ENCODE assay signal across 11 cellular contexts in genomic region chr3:184368804-184369183, GRCh38. TPM values are rescaled to one million over a fixed set of nuclear protein-coding genes. Genes with fewer than 3 reads are reported as not detected.
DNase-seq lines count a peak whose midpoint lies in the region; ATAC-seq and TF ChIP-seq lines count a peak whose summit lies in the region.
"Had no signal": no experiment of that assay in that cellular context is flagged by ENCODE, and none has a peak within 500 bp of the region (broad histone marks: within the 10 kb centered on the region; RNA-seq: fewer than 3 reads in every experiment).

No MANE protein-coding gene starts in this region.

- H3K27ac ChIP-seq in BLaER1, result no peak overlapping the region
- peak overlapping the region; percentile 48 for H3K27ac ChIP-seq in psoas muscle
- H3K27ac ChIP-seq in testis, result no peak overlapping the region

- peak overlapping the region; percentile 18; the same call in 1 of the 2 replicates for H3K9ac ChIP-seq in BLaER1
- H3K9ac ChIP-seq in adipocyte (ENCODE audit: low read length), result peak overlapping the region; percentile 3

- ATAC-seq in psoas muscle (peak; percentile 51 to 84 (median 70)), GM18505 (IDR thresholded peaks at IDR 0.05; ENCODE audit: unreplicated experiment) (no peak), GM19452 (IDR thresholded peaks at IDR 0.05; ENCODE audit: unreplicated experiment) (no peak)
- ATAC-seq: natural killer cell, Panc1 had no signal

- H3K36me3 ChIP-seq in BLaER1 (peaks cover 59% of the 10 kb centered on the region), adipocyte (ENCODE audit: control insufficient read depth, insufficient read depth, low read length, severe bottlenecking) (peaks cover 27% of the 10 kb centered on the region), psoas muscle (ENCODE audit: insufficient read depth in 1 of 2, low read depth in 1 of 2) (peaks cover 2 to 41% of the 10 kb centered on the region in 2 donors), testis (ENCODE audit: low read depth, missing control alignments) (no peaks in the 10 kb centered on the region)

- peaks cover 17% of the 10 kb centered on the region for H3K4me1 ChIP-seq in BLaER1
- H3K4me1 ChIP-seq in adipocyte (ENCODE audit: control insufficient read depth, insufficient read depth, low read length), result peaks cover 48% of the 10 kb centered on the region
- peaks cover 17% of the 10 kb centered on the region for H3K4me1 ChIP-seq in psoas muscle
- peaks cover 14% of the 10 kb centered on the region for H3K4me1 ChIP-seq in testis

- H3K4me3 ChIP-seq in BLaER1 (no peak overlapping the region), adipocyte (ENCODE audit: low read length) (no peak overlapping the region), psoas muscle (no peak overlapping the region), testis (no peak overlapping the region)

- DNase-seq in adipocyte (ENCODE audit: low read depth) (peak; percentile 28), globus pallidus (ENCODE audit: low spot score) (peak; percentile 52), psoas muscle (peak in 1 of 2 donors; percentile 68), GM19238 (ENCODE audit: insufficient read length, low spot score) (no peak), testis (no peak)
- DNase-seq: DMS53, natural killer cell had no signal

- no peak overlapping the region for H3K4me2 ChIP-seq in BLaER1

- TF ChIP-seq POLR2A in testis (IDR thresholded peaks at IDR 0.05) (no peak), GM18505 (IDR thresholded peaks at IDR 0.05; ENCODE audit: borderline replicate concordance, extremely low read depth, insufficient read depth, insufficient read length) (no peak)

- peaks cover 58% of the 10 kb centered on the region for H4K20me1 ChIP-seq in BLaER1

- H3K27me3 ChIP-seq in BLaER1 (peaks cover 3% of the 10 kb centered on the region; the same call in 1 of the 2 replicates), adipocyte (replicated peaks; ENCODE audit: control insufficient read depth, insufficient read depth, low read length) (no peaks in the 10 kb centered on the region), psoas muscle (ENCODE audit: insufficient read depth in 3 of 3, low read length in 2 of 3) (no peaks in the 10 kb centered on the region), testis (no peaks in the 10 kb centered on the region)

- H3K9me3 ChIP-seq in BLaER1 (no peaks in the 10 kb centered on the region), adipocyte (ENCODE audit: control insufficient read depth, low read length) (no peaks in the 10 kb centered on the region), psoas muscle (no peaks in the 10 kb centered on the region), testis (no peaks in the 10 kb centered on the region)

- no peak for TF ChIP-seq CTCF in psoas muscle (IDR thresholded peaks at IDR 0.05)
- TF ChIP-seq CTCF in testis (IDR thresholded peaks at IDR 0.05), result no peak

- intact Hi-C loops in psoas muscle (cut with DNase I), result no loop called here
- intact Hi-C loops in testis (cut with DNase I; ENCODE audit: low total_unique reads), result loop anchor here (10.0 kb wide), 1 partner anchor 54 kb away; the partner anchor contains the start of gene EIF4G1

- WGBS in psoas muscle, 3 donors, result 26 to 35% (median 32%) methylated on average over 3 of the region's 3 CpGs
- WGBS in testis, 2 donors, result 45 to 58% methylated on average over 3 of the region's 3 CpGs

RNA-seq across cellular contexts. Expression of gene POLR2H, which starts 7.3 kb away (rescaled TPM):
- total RNA-seq in psoas muscle (10 to 100 TPM; 21.2 to 33.2 (median 28.6) TPM), testis (10 to 100 TPM; 65.0 to 76.4 TPM)
- polyA plus RNA-seq in psoas muscle (100 to 1,000 TPM in 1 of 3 donors, 10 to 100 TPM in 2; 41.6 to 117 (median 62.8) TPM), testis (ENCODE audit: insufficient read depth, low read depth, low replicate concordance) (72.2 TPM)

RNA-seq across cellular contexts. Expression of gene CLCN2, which starts 7.4 kb away (rescaled TPM):
- 1 to 10 TPM in 3 of 4 donors, under 1 TPM in 1; 0.64 to 2.3 (median 1.4) TPM for total RNA-seq in psoas muscle
- 1 to 10 TPM; 1.2 to 2.8 (median 2.0) TPM for polyA plus RNA-seq in psoas muscle
- 100 to 1,000 TPM in 1 of 2 donors, 10 to 100 TPM in 1; 98.2 to 118 TPM for total RNA-seq in testis
- polyA plus RNA-seq in testis (ENCODE audit: insufficient read depth, low read depth, low replicate concordance), result 46.7 TPM

RNA-seq across cellular contexts. Expression of gene THPO, which starts 9.2 kb away (rescaled TPM):
- total RNA-seq in psoas muscle (1 to 10 TPM in 2 of 4 donors, under 1 TPM in 2; 0.79 to 3.0 (median 1.3) TPM), testis (under 1 TPM; 0.71 to 0.93 TPM)
- polyA plus RNA-seq in psoas muscle (1 to 10 TPM in 1 of 3 donors, under 1 TPM in 2; 0.49 to 1.2 (median 0.55) TPM), testis (ENCODE audit: insufficient read depth, low read depth, low replicate concordance) (7.6 TPM)
- total RNA-seq: natural killer cell had no signal

RNA-seq across cellular contexts. Expression of gene CHRD, which starts 11.1 kb away (rescaled TPM):
- total RNA-seq in psoas muscle, result 10 to 100 TPM in 1 of 4 donors, 1 to 10 TPM in 3; 4.1 to 10.5 (median 6.3) TPM
- polyA plus RNA-seq in psoas muscle, result 1 to 10 TPM; 2.5 to 5.2 (median 5.1) TPM
- total RNA-seq in testis, result 1 to 10 TPM; 3.5 to 4.3 TPM
- 4.3 TPM for polyA plus RNA-seq in testis (ENCODE audit: insufficient read depth, low read depth, low replicate concordance)

RNA-seq across cellular contexts. Expression of gene FAM131A, which starts 31.4 kb away (rescaled TPM):
- total RNA-seq in psoas muscle (10 to 100 TPM; 12.6 to 20.3 (median 13.9) TPM), testis (10 to 100 TPM; 75.9 to 77.2 TPM)
- polyA plus RNA-seq in psoas muscle (10 to 100 TPM; 12.9 to 26.8 (median 20.2) TPM), testis (ENCODE audit: insufficient read depth, low read depth, low replicate concordance) (28.1 TPM)

Comparison
In these comparisons a context has a peak if more than half of its experiments do, and no peak if none do; other contexts are left out.
1. DNase-seq: peak in adipocyte (single experiment) and globus pallidus (single experiment); none in GM19238 (single experiment) and testis (single experiment).
2. ATAC-seq: peak in psoas muscle (4 of 4); none in GM18505 (single experiment) and GM19452 (single experiment).
3. RNA of gene CLCN2, which starts 7.4 kb away (total RNA-seq): 98.2 to 118 TPM in testis; 0.64 to 2.3 TPM in psoas muscle; every median in the first group is over 10 times any median in the second.